ENCODE assay signal across 19 cellular contexts in the genomic region with DNA sequence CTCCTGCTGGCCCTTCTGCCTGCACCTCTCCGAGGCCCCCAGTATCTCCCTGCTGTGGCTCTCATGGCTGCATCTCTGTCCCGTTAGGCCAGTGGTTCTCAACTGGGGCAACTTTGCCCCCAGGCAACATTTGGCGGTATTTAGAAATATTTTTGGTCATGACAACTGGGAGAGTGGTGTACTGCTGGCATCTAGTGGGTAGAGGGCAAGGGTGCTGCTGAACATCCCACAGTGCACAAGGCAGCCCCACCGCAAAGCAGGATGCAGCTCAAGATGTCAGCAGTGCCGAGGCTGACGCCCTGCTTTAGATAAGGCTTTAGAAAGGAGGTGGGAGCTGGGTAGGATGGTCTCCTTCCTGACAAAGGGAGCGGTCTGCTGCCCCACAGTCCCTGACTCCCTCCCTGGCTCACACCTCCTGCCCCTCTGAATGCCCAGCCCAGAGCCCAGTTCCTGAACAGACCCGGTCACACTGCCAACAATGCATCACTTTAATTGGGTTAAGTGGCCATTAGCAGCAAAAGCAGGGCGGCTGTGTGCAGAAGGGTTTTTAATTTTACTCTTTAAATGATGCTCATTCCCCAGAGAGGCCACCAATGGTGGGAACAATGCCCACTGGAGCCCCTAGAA.
DNase-seq lines count a peak whose midpoint lies in the region; ATAC-seq, FAIRE-seq and TF ChIP-seq lines count a peak whose summit lies in the region.
"Had no signal": no experiment of that assay in that cellular context is flagged by ENCODE, and none has a peak within 500 bp of the region (broad histone marks: within the 10 kb centered on the region; RNA-seq: fewer than 3 reads in every experiment).

No MANE protein-coding gene starts in this region.

- no peak overlapping the region; the same call in 1 of the 2 replicates for H2BK5ac ChIP-seq in H1 (ENCODE audit: low read depth, low read length)

- no peak for ATAC-seq in GM18511 (IDR thresholded peaks at IDR 0.05; ENCODE audit: unreplicated experiment)
- ATAC-seq: gastroesophageal sphincter had no signal

- no peak for TF ChIP-seq CTCF in H1 (IDR thresholded peaks at IDR 0.05; ENCODE audit: control extremely low read depth in 1 of 3, insufficient read depth in 1 of 3, low read depth in 1 of 3, low read length in 3 of 3)

- FAIRE-seq in H1 (lab: Jason Lieb, UNC): no peak

- H3K4me1 ChIP-seq in H1 (replicated peaks in 1 of 4; ENCODE audit: control insufficient read depth in 3 of 4, insufficient read depth in 4 of 4, low read length in 3 of 4): 0 out of 7 replicates have a peak, but pooled peaks cover 0 to 2% (median 0%) of the 10 kb centered on the region in 4 experiments
- H3K4me1 ChIP-seq in Karpas-422 (ENCODE audit: low read length): no peaks in the 10 kb centered on the region
- H3K4me1 ChIP-seq in GM23248 (ENCODE audit: insufficient read depth): no peaks in the 10 kb centered on the region
- H3K4me1 ChIP-seq: gastroesophageal sphincter had no signal

- H3K56ac ChIP-seq in H1 (replicated peaks; ENCODE audit: insufficient read length, low read depth, low read length): no peak overlapping the region

- POLR2A ChIA-PET in H1 (lab: Charles Lee; ENCODE audit: partially characterized antibody): no interaction called here

- H2BK120ac ChIP-seq in H1 (replicated peaks; ENCODE audit: low read depth, low read length): no peak overlapping the region

- CTCF ChIA-PET in H1 (lab: Charles Lee; ENCODE audit: partially characterized antibody): interaction anchor here (0.6 to 23.2 kb wide), 9 partner anchors 9 to 133 kb away, joined by 3 to 473 read pairs (median 4); no protein-coding TSS in a partner anchor

- H3K14ac ChIP-seq in H1 (ENCODE audit: insufficient read length): no peak overlapping the region

- H3K27ac ChIP-seq in H1 (ENCODE audit: low read depth, low read length) (no peak overlapping the region), Karpas-422 (ENCODE audit: low read length) (no peak overlapping the region), GM23248 (no peak overlapping the region)
- H3K27ac ChIP-seq: dorsolateral prefrontal cortex, gastroesophageal sphincter, HL-60, ovary, SK-N-MC had no signal

- no peak overlapping the region for H3K18ac ChIP-seq in H1 (ENCODE audit: extremely low read depth, low read length)

- H3K4me2 ChIP-seq in H1 (ENCODE audit: insufficient read depth in 1 of 2, low read depth in 2 of 2, low read length in 2 of 2): no peak overlapping the region
- no peak overlapping the region for H3K4me2 ChIP-seq in Karpas-422 (ENCODE audit: low read depth, low read length, poor library complexity, severe bottlenecking)
- H3K4me2 ChIP-seq in GM23248 (ENCODE audit: unreplicated experiment): no peak overlapping the region

- no peak overlapping the region for H3K4me3 ChIP-seq in H1 (ENCODE audit: extremely low read depth in 1 of 4, insufficient read depth in 2 of 4, low read depth in 3 of 4, low read length in 4 of 4)
- H3K4me3 ChIP-seq in Karpas-422 (ENCODE audit: low read length): no peak overlapping the region
- no peak overlapping the region for H3K4me3 ChIP-seq in GM23248
- H3K4me3 ChIP-seq: dorsolateral prefrontal cortex, gastroesophageal sphincter, lung, ovary, SK-N-MC had no signal

- no peaks in the 10 kb centered on the region for H3K23me2 ChIP-seq in H1 (ENCODE audit: low read depth, low read length)

- no peaks in the 10 kb centered on the region for H3F3A ChIP-seq in GM23248 (ENCODE audit: insufficient read depth)

- H3K36me3 ChIP-seq in H1 (ENCODE audit: control insufficient read depth in 2 of 4, insufficient read depth in 4 of 4, low read length in 3 of 4): no peaks in the 10 kb centered on the region
- H3K36me3 ChIP-seq in Karpas-422 (ENCODE audit: insufficient read depth, low read length): no peaks in the 10 kb centered on the region
- no peaks in the 10 kb centered on the region for H3K36me3 ChIP-seq in GM23248 (ENCODE audit: low read depth)
- H3K36me3 ChIP-seq: gastroesophageal sphincter, ovary had no signal

- in situ Hi-C loops in SK-MEL-5 (cut with HindIII; ENCODE audit: low pct_unique_long_range_greater_than_20kb, low sequenced_read_pairs): no loop called here
- in situ Hi-C loops in GM23248 (cut with MboI): no loop called here

- H3K79me2 ChIP-seq in H1 (ENCODE audit: control insufficient read depth in 1 of 2, insufficient read depth in 2 of 2, low read length in 2 of 2): no peaks in the 10 kb centered on the region
- H3K79me2 ChIP-seq in Karpas-422 (ENCODE audit: low read length): no peaks in the 10 kb centered on the region
- H3K79me2 ChIP-seq in GM23248 (ENCODE audit: insufficient read depth): no peaks in the 10 kb centered on the region

- H2BK20ac ChIP-seq in H1 (ENCODE audit: low read length): no peak overlapping the region

- WGBS in H1 (ENCODE audit: extremely low coverage in 1 of 2, insufficient coverage in 1 of 2, insufficient read length in 1 of 2, insufficient replicate concordance in 2 of 2, low coverage in 1 of 2, low lambda C conversion rate in 2 of 2, missing lambda C conversion rate in 1 of 2), 2 experiments: 86% methylated on average over 9 of the region's 9 CpGs; no CpG with 5 or more reads in 1 of the 2 experiments
- WGBS in GM23248 (ENCODE audit: low coverage in 1 of 2, low lambda C conversion rate in 2 of 2, missing lambda C conversion rate in 2 of 2), 2 experiments: 59 to 63% methylated on average over 9 of the region's 9 CpGs

- no peak overlapping the region for H3K9ac ChIP-seq in H1 (replicated peaks in 1 of 4; ENCODE audit: extremely low read depth in 1 of 4, low read depth in 3 of 4, low read length in 3 of 4)
- H3K9ac ChIP-seq in Karpas-422 (ENCODE audit: low read length): no peak overlapping the region
- H3K9ac ChIP-seq in GM23248: no peak overlapping the region

- peak overlapping the region; percentile 19 for H4K91ac ChIP-seq in H1 (replicated peaks; ENCODE audit: insufficient read length, low read length)

- H3K4ac ChIP-seq in H1 (replicated peaks; ENCODE audit: insufficient read length, low read depth, low read length): no peak overlapping the region

- H2AK5ac ChIP-seq in H1 (ENCODE audit: low read depth, low read length): no peak overlapping the region

- TF ChIP-seq EP300 in H1 (IDR thresholded peaks at IDR 0.05; ENCODE audit: borderline replicate concordance in 1 of 2, low read depth in 2 of 2, low read length in 2 of 2): no peak

- peak; percentile 13 to 14 for DNase-seq in stimulated activated CD8-positive, alpha-beta memory T cell treated with anti-CD3 and anti-CD28 coated beads, Interleukin-7, amount 100 ng/mL, for 4 hours (ENCODE audit: low read depth in 2 of 2)
- no peak for DNase-seq in stimulated activated CD8-positive, alpha-beta memory T cell treated with anti-CD3 and anti-CD28 coated beads, Interleukin-4, amount 100 ng/mL, for 48 hours
- DNase-seq in SK-MEL-5 (ENCODE audit: low read depth, low spot score): peak; percentile 56
- DNase-seq in H1 (ENCODE audit: low read depth in 1 of 2, low spot score in 2 of 2): no peak
- DNase-seq in iPS-NIHi11 (ENCODE audit: low spot score): no peak
- no peak for DNase-seq in Karpas-422
- DNase-seq in GM23248: no peak
- DNase-seq: activated CD4-positive, alpha-beta T cell treated with anti-CD3 and anti-CD28 coated beads for 48 hours; activated naive CD4-positive, alpha-beta T cell treated with anti-CD3 and anti-CD28 coated beads for 36 hours; dorsolateral prefrontal cortex; GDM1; NCI-H1105; NCI-H510A treated with DMSO at 0.1 percent for 48 hours; ovary had no signal

- H3K27me3 ChIP-seq in H1 (replicated peaks in 1 of 4; ENCODE audit: control insufficient read depth in 3 of 4, extremely low read depth in 1 of 4, insufficient read depth in 3 of 4, low read length in 3 of 4): no peaks in the 10 kb centered on the region
- H3K27me3 ChIP-seq in Karpas-422 (ENCODE audit: low read length): no peaks in the 10 kb centered on the region
- H3K27me3 ChIP-seq in GM23248 (replicated peaks; ENCODE audit: insufficient read depth): no peaks in the 10 kb centered on the region; the same call in 1 of the 2 replicates
- H3K27me3 ChIP-seq: dorsolateral prefrontal cortex, gastroesophageal sphincter, ovary had no signal

- no peaks in the 10 kb centered on the region for H3K9me3 ChIP-seq in H1 (ENCODE audit: insufficient read depth in 2 of 2, low read depth in 1 of 2, low read length in 1 of 2)
- no peaks in the 10 kb centered on the region for H3K9me3 ChIP-seq in Karpas-422 (ENCODE audit: low read length)
- no peaks in the 10 kb centered on the region for H3K9me3 ChIP-seq in GM23248 (ENCODE audit: low read depth)
- H3K9me3 ChIP-seq: gastroesophageal sphincter, ovary had no signal

- H4K5ac ChIP-seq in H1 (ENCODE audit: insufficient read length, low read depth, low read length): no peak overlapping the region

- TF ChIP-seq RAD21 in H1 (IDR thresholded peaks at IDR 0.05 in 1 of 2, conservative IDR thresholded peaks at IDR 0.05 in 1 of 2; ENCODE audit: low read depth in 2 of 2, low read length in 2 of 2): peak; percentile 10 to 21; a peak in 1 of 4 replicates

- H4K20me1 ChIP-seq in H1 (replicated peaks in 1 of 2; ENCODE audit: control insufficient read depth in 1 of 2, insufficient read depth in 2 of 2, low read length in 2 of 2) (peaks cover 2 to 4% of the 10 kb centered on the region in 2 experiments), Karpas-422 (ENCODE audit: insufficient read depth, low read depth, low read length) (no peaks in the 10 kb centered on the region; the same call in 1 of the 2 replicates), GM23248 (ENCODE audit: insufficient read depth) (no peaks in the 10 kb centered on the region)

- no peak overlapping the region for H4K8ac ChIP-seq in H1 (ENCODE audit: extremely low read depth, insufficient read depth, low read length)

- no peak overlapping the region for H2BK15ac ChIP-seq in H1 (ENCODE audit: low read length)

- TF ChIP-seq POLR2A in H1 (IDR thresholded peaks at IDR 0.05; ENCODE audit: control extremely low read depth in 1 of 2, low read depth in 2 of 2, low read length in 2 of 2): no peak

- no peaks in the 10 kb centered on the region for H3K9me2 ChIP-seq in Karpas-422 (replicated peaks; ENCODE audit: insufficient read depth, low read length)
- H3K9me2 ChIP-seq in GM23248 (ENCODE audit: insufficient read depth): no peaks in the 10 kb centered on the region

- H3K79me1 ChIP-seq in H1 (ENCODE audit: low read depth, low read length): no peaks in the 10 kb centered on the region

- H2AFZ ChIP-seq in H1 (ENCODE audit: low read length) (no peak overlapping the region), Karpas-422 (ENCODE audit: low read length) (no peak overlapping the region), GM23248 (no peak overlapping the region)

- no peak overlapping the region for H2BK12ac ChIP-seq in H1 (ENCODE audit: low read depth, low read length)

- H3K23ac ChIP-seq in H1 (ENCODE audit: insufficient read length): no peak overlapping the region

TF ChIP-seq in H1, 55 proteins besides CTCF, POLR2A, EP300 and RAD21 (continues in another document):
- TF ChIP-seq EZH2 (IDR thresholded peaks at IDR 0.05; ENCODE audit: low read depth, low read length, severe bottlenecking) (no peak), FOSL1 (IDR thresholded peaks at IDR 0.05; ENCODE audit: insufficient read depth, low read depth, low read length) (no peak)

Comparison
In these comparisons a context has a peak if more than half of its experiments do, and no peak if none do; other contexts are left out.
1. DNase-seq: peak in stimulated activated CD8-positive, alpha-beta memory T cell treated with anti-CD3 and anti-CD28 coated beads, Interleukin-7, amount 100 ng/mL, for 4 hours (2 of 2) and SK-MEL-5 (single experiment); none in stimulated activated CD8-positive, alpha-beta memory T cell treated with anti-CD3 and anti-CD28 coated beads, Interleukin-4, amount 100 ng/mL, for 48 hours (single experiment), H1 (0 of 2), iPS-NIHi11 (single experiment), Karpas-422 (single experiment) and GM23248 (single experiment).